ENCODE assay signal across 9 cellular contexts in the genomic region with DNA sequence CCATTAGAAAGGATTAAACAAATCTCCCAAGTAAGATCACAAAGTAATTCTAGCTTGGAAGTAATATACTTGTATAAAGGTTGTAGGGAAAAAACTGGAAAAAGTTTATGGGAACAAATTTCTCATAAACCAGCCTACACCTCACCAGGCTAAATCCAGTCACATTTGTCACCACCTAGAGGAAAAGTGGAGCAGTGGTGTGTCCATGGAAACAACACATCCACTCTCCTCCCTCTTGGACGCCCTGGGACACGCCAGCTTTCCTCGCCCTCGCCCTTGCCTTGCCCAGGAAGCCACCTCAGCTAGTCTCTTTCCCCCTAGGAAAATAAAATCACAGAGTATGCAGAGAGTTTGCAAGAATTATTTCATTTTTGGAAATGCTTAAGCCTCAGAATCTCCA. TPM values are rescaled to one million over a fixed set of nuclear protein-coding genes. Genes with fewer than 3 reads are reported as not detected.
A peak's percentile ranks its signal among the peaks of the same experiment; 100 is the strongest.
DNase-seq lines count a peak whose midpoint lies in the region; ATAC-seq and TF ChIP-seq lines count a peak whose summit lies in the region.
"Had no signal": no experiment of that assay in that cellular context is flagged by ENCODE, and none has a peak within 500 bp of the region (broad histone marks: within the 10 kb centered on the region; RNA-seq: fewer than 3 reads in every experiment).

No MANE protein-coding gene starts in this region.

- H3K27me3 ChIP-seq in Loucy (ENCODE audit: insufficient read depth, low read length, poor library complexity, severe bottlenecking) (no peaks in the 10 kb centered on the region), suprapubic skin (no peaks in the 10 kb centered on the region), spleen (replicated peaks in 1 of 7) (peaks cover 0 to 29% (median 0%) of the 10 kb centered on the region in 7 donors)

- peaks cover 5% of the 10 kb centered on the region for H3K36me3 Mint-ChIP-seq in brain

- intact Hi-C loops in spleen (cut with DNase I; ENCODE audit: low total_unique reads): no loop called here

- no peak overlapping the region for H3K4me2 ChIP-seq in Loucy (ENCODE audit: low read depth, low read length, poor library complexity, severe bottlenecking)

- no peaks in the 10 kb centered on the region for H3F3A ChIP-seq in Loucy (ENCODE audit: low read depth)

- H3K4me3 ChIP-seq in Loucy (ENCODE audit: low read length, poor library complexity, severe bottlenecking): no peak overlapping the region
- H3K4me3 ChIP-seq in suprapubic skin: peak overlapping the region; percentile 64
- no peak overlapping the region for H3K4me3 ChIP-seq in spleen

- DNase-seq in kidney tubule cell (ENCODE audit: low spot score) (peak; percentile 54), suprapubic skin (ENCODE audit: low spot score in 2 of 2) (peak in 1 of 2 donors; percentile 76), UCSD-AML1 (lab: John Stamatoyannopoulos, UW; ENCODE audit: unreplicated experiment) (no peak), NCI-H510A (lab: John Stamatoyannopoulos, UW) (no peak), spleen (no peak)
- DNase-seq: NK-92 treated with Interleukin-12 subunit alpha and Interleukin-12 subunit beta, amount 100 ng/mL, for 24 hours had no signal

- no peaks in the 10 kb centered on the region for H3K9me2 ChIP-seq in Loucy (replicated peaks; ENCODE audit: low read depth, low read length)

- no peaks in the 10 kb centered on the region for H3K36me3 ChIP-seq in Loucy (ENCODE audit: insufficient read depth, low read length)
- no peaks in the 10 kb centered on the region for H3K36me3 ChIP-seq in suprapubic skin
- H3K36me3 ChIP-seq in spleen: no peaks in the 10 kb centered on the region

- peak overlapping the region; percentile 93 for H3K27ac ChIP-seq in suprapubic skin
- H3K27ac ChIP-seq in spleen: peak overlapping the region in 2 of 8 donors; percentile 9 to 27

- WGBS in suprapubic skin: 33% methylated on average over 4 of the region's 4 CpGs
- 71 to 90% (median 76%) methylated on average over 4 of the region's 4 CpGs for WGBS in spleen, 5 donors

- peaks cover 10% of the 10 kb centered on the region for H3K4me1 Mint-ChIP-seq in brain

- no peak for TF ChIP-seq EP300 in suprapubic skin (IDR thresholded peaks at IDR 0.05)

- H3K79me2 ChIP-seq in Loucy (ENCODE audit: insufficient read depth, low read length): no peaks in the 10 kb centered on the region

- H3K9ac ChIP-seq in Loucy (ENCODE audit: low read depth, low read length, poor library complexity, severe bottlenecking): no peak overlapping the region

- no peaks in the 10 kb centered on the region for H4K20me1 ChIP-seq in Loucy (ENCODE audit: insufficient read depth, low read length, poor library complexity, severe bottlenecking)

- H3K4me1 ChIP-seq in Loucy (ENCODE audit: insufficient read depth, low read length, poor library complexity, severe bottlenecking) (no peaks in the 10 kb centered on the region), suprapubic skin (peaks cover 62% of the 10 kb centered on the region), spleen (peaks cover 0 to 10% (median 3%) of the 10 kb centered on the region in 6 donors)

- H3K9me3 ChIP-seq in Loucy (ENCODE audit: insufficient read depth, low read depth, low read length) (no peaks in the 10 kb centered on the region), suprapubic skin (no peaks in the 10 kb centered on the region), spleen (no peaks in the 10 kb centered on the region)

- H3K4me3 Mint-ChIP-seq in brain: peak overlapping the region; percentile 85 to 93 (median 88)

- peaks cover 0 to 15% (median 2%) of the 10 kb centered on the region in 5 experiments for H3K9me3 Mint-ChIP-seq in brain

- TF ChIP-seq CTCF in Loucy (conservative IDR thresholded peaks at IDR 0.05; ENCODE audit: low read length) (peak; percentile 15; the same call in 1 of the 2 replicates), brain (conservative IDR thresholded peaks at IDR 0.05) (peak in 1 of 2 experiments; percentile 45), suprapubic skin (IDR thresholded peaks at IDR 0.05) (peak in 1 of 2 donors; percentile 13), spleen (IDR thresholded peaks at IDR 0.05 in 8 of 11, conservative IDR thresholded peaks at IDR 0.05 in 3 of 11) (no peak)

- TF ChIP-seq POLR2A in suprapubic skin (IDR thresholded peaks at IDR 0.05): no peak
- no peak for TF ChIP-seq POLR2A in spleen (IDR thresholded peaks at IDR 0.05)

- ATAC-seq in HG03342 (IDR thresholded peaks at IDR 0.05; ENCODE audit: unreplicated experiment): no peak

- peak overlapping the region; percentile 44 to 97 (median 85) for H3K27ac Mint-ChIP-seq in brain

- H3K27me3 Mint-ChIP-seq in brain: peaks cover 2% of the 10 kb centered on the region

- H2AFZ ChIP-seq in Loucy (ENCODE audit: low read length): no peak overlapping the region

RNA-seq across cellular contexts. Expression of gene PALMD, which starts 2.2 kb away (rescaled TPM):
- polyA plus RNA-seq in brain (ENCODE audit: insufficient read depth, low read depth, low replicate concordance) (3.4 TPM), spleen (10 to 100 TPM in 1 of 3 donors, 1 to 10 TPM in 2; 4.6 to 12.7 (median 5.4) TPM)
- total RNA-seq in suprapubic skin (100 to 1,000 TPM; 111 to 183 (median 138) TPM), spleen (10 to 100 TPM in 3 of 7 donors, 1 to 10 TPM in 4; 2.9 to 16.8 (median 7.9) TPM)

Comparison
In these comparisons a context has a peak if more than half of its experiments do, and no peak if none do; other contexts are left out.
1. RNA of gene PALMD, which starts 2.2 kb away (total RNA-seq): 111 to 183 TPM in suprapubic skin; 2.9 to 16.8 TPM in spleen; every median in the first group is over 4 times any median in the second.